Comparison of ENCODE assay signal across 21 cellular contexts in genomic region chr10:68171539-68172080, GRCh38.
DNase-seq lines count a peak whose midpoint lies in the region; ATAC-seq, FAIRE-seq and TF ChIP-seq lines count a peak whose summit lies in the region.
"Had no signal": no experiment of that assay in that cellular context is flagged by ENCODE, and none has a peak within 500 bp of the region (broad histone marks: within the 10 kb centered on the region; RNA-seq: fewer than 3 reads in every experiment).

No MANE protein-coding gene starts in this region.

- no peak overlapping the region for H2AFZ ChIP-seq in GM12878 (ENCODE audit: control insufficient read depth, low read depth, low read length)

- no peak for DNase-seq in GM19239 (ENCODE audit: insufficient read length, low spot score)
- DNase-seq in GM12878 (ENCODE audit: low read depth, low spot score), result no peak
- DNase-seq in NCI-H524 (lab: John Stamatoyannopoulos, UW), result no peak
- DNase-seq in dorsolateral prefrontal cortex, result no peak
- no peak for DNase-seq in D721Med (ENCODE audit: insufficient read length, low spot score)
- no peak for DNase-seq in NCI-H2107 (lab: John Stamatoyannopoulos, UW)
- DNase-seq: activated CD4-positive, alpha-beta T cell treated with anti-CD3 and anti-CD28 coated beads for 48 hours; activated CD8-positive, alpha-beta memory T cell treated with anti-CD3 and anti-CD28 coated beads, Interleukin-2, amount 10 ng/mL, durations not matched to agents 7 days and 5 days; activated naive CD8-positive, alpha-beta T cell treated with anti-CD3 and anti-CD28 coated beads for 36 hours; CD8-positive, alpha-beta memory T cell; GF-D8; hippocampal formation; mucosa of descending colon; NCI-H1417 treated with DMSO at 0.1 percent for 48 hours; NCI-H2171 treated with DMSO at 0.1 percent for 48 hours; NCI-H526; nephron progenitor cell; stimulated activated CD4-positive, alpha-beta T cell treated with anti-CD3 and anti-CD28 coated beads, Interleukin-1b, Interleukin-23, amount 100 ng/mL, for 48 hours had no signal

- intact Hi-C loops in GM12878 (cut with micrococcal nuclease; ENCODE audit: unreplicated experiment) (no loop called here), dorsolateral prefrontal cortex (cut with DNase I) (no loop called here)

- TF ChIP-seq CTCF in GM12878 (IDR thresholded peaks at IDR 0.05 in 2 of 3, conservative IDR thresholded peaks at IDR 0.05 in 1 of 3; ENCODE audit: control insufficient read depth in 2 of 3, extremely low read depth in 1 of 3, insufficient read depth in 1 of 3, low read depth in 3 of 3, low read length in 3 of 3) (no peak), dorsolateral prefrontal cortex (IDR thresholded peaks at IDR 0.05 in 54 of 56, conservative IDR thresholded peaks at IDR 0.05 in 2 of 56; ENCODE audit: low read depth in 1 of 56, partially characterized antibody in 56 of 56) (no peak), D721Med (IDR thresholded peaks at IDR 0.05; ENCODE audit: insufficient read depth, missing control alignments) (no peak)

- ATAC-seq in HG02938 (IDR thresholded peaks at IDR 0.05; ENCODE audit: unreplicated experiment) (peak; percentile 52), GM12878 (peak; percentile 60)
- ATAC-seq: activated CD8-positive, alpha-beta memory T cell treated with anti-CD3 and anti-CD28 coated beads, Interleukin-2, amount 10 ng/mL, durations not matched to agents 7 days and 5 days had no signal

- no peak for TF ChIP-seq RAD21 in GM12878 (IDR thresholded peaks at IDR 0.05; ENCODE audit: insufficient read depth, low read depth, low read length)

- POLR2A ChIA-PET in GM12878 (lab: Charles Lee), result interaction anchor here (0.5 to 0.9 kb wide), 2 partner anchors 8 to 147 kb away, joined by 3 to 8 read pairs; no protein-coding TSS in a partner anchor

- H4K20me1 ChIP-seq in GM12878 (ENCODE audit: control insufficient read depth, insufficient read depth), result no peaks in the 10 kb centered on the region

- no peak overlapping the region for H3K4me3 ChIP-seq in GM12878
- no peak overlapping the region for H3K4me3 ChIP-seq in dorsolateral prefrontal cortex
- H3K4me3 ChIP-seq: HAP-1, mucosa of descending colon had no signal

- RAD21 ChIA-PET in GM12878 (lab: Charles Lee; ENCODE audit: unreplicated experiment), result no interaction called here

- peak; percentile 48 for FAIRE-seq in GM19239 (lab: Jason Lieb, UNC)
- no peak for FAIRE-seq in GM12878 (lab: Jason Lieb, UNC)
- FAIRE-seq in D721Med (lab: Jason Lieb, UNC), result no peak
- FAIRE-seq: astrocyte had no signal

- CTCF ChIA-PET in GM12878 (lab: Yijun Ruan, JAX), result interaction anchor here (0.6 kb wide), 2 partner anchors 15 to 383 kb away, joined by 3 read pairs; no protein-coding TSS in a partner anchor

- SMC1A ChIA-PET in GM12878 (lab: Charles Lee; ENCODE audit: uncharacterized antibody, unreplicated experiment), result interaction anchor here (0.6 to 1.6 kb wide), 4 partner anchors 16 to 273 kb away, joined by 3 to 4 read pairs (median 3); no protein-coding TSS in a partner anchor

- no peaks in the 10 kb centered on the region for H3K9me3 ChIP-seq in GM12878 (replicated peaks; ENCODE audit: control insufficient read depth, insufficient read depth, low read length)
- H3K9me3 ChIP-seq: HAP-1, mucosa of descending colon had no signal

- H3K4me2 ChIP-seq in GM12878 (ENCODE audit: control insufficient read depth, insufficient read depth), result no peak overlapping the region

- BruUV-seq in GM12878 (replicated peaks; lab: Mats Ljungman, UMichigan), result no TSS peak

- TF ChIP-seq POLR2A in GM12878 (IDR thresholded peaks at IDR 0.05; ENCODE audit: low read depth, low read length), result no peak

- in situ Hi-C loops in GM12878 (cut with MboI), result no loop called here

- TF ChIP-seq EP300 in GM12878 (IDR thresholded peaks at IDR 0.05; ENCODE audit: borderline replicate concordance in 1 of 2, control insufficient read depth in 1 of 2, low read depth in 2 of 2, low read length in 2 of 2), result no peak

- H3K27ac ChIP-seq in GM12878 (ENCODE audit: control insufficient read depth, insufficient read depth) (no peak overlapping the region), dorsolateral prefrontal cortex (no peak overlapping the region)

- H3K4me1 ChIP-seq in GM12878 (ENCODE audit: control insufficient read depth, insufficient read depth, low read length), result 0 out of 2 replicates have a peak, but pooled peaks cover 3% of the 10 kb centered on the region

- no peaks in the 10 kb centered on the region for H3K36me3 ChIP-seq in GM12878 (ENCODE audit: control insufficient read depth in 2 of 2, insufficient read depth in 2 of 2, low read length in 1 of 2)
- H3K36me3 ChIP-seq: HAP-1 had no signal

- no peaks in the 10 kb centered on the region for H3K27me3 ChIP-seq in GM12878 (replicated peaks in 1 of 2; ENCODE audit: control insufficient read depth in 2 of 2, insufficient read depth in 2 of 2, low read length in 1 of 2)
- H3K27me3 ChIP-seq in dorsolateral prefrontal cortex, result no peaks in the 10 kb centered on the region

- WGBS in GM12878 (ENCODE audit: insufficient coverage, insufficient replicate concordance, low lambda C conversion rate, missing lambda C conversion rate), result 100% methylated on average over 1 of the region's 1 CpG

- H3K9ac ChIP-seq in GM12878 (ENCODE audit: control insufficient read depth, insufficient read depth, low read length), result no peak overlapping the region

- H3K79me2 ChIP-seq in GM12878 (ENCODE audit: control insufficient read depth, insufficient read depth, low read length), result no peaks in the 10 kb centered on the region

TF ChIP-seq in GM12878, 131 proteins besides CTCF, POLR2A, EP300 and RAD21:
- TF ChIP-seq PKNOX1 (IDR thresholded peaks at IDR 0.05), result peak; percentile 58; the same call in 1 of the 2 replicates
- TF ChIP-seq EGR1 (IDR thresholded peaks at IDR 0.05; ENCODE audit: borderline replicate concordance in 1 of 2, low read depth in 2 of 2, low read length in 2 of 2), result no peak
